Comparison of ENCODE assay signal across 20 cellular contexts in genomic region chr2:147164563-147164962, GRCh38.
"Had no signal": no experiment of that assay in that cellular context is flagged by ENCODE, and none has a peak within 500 bp of the region (broad histone marks: within the 10 kb centered on the region; RNA-seq: fewer than 3 reads in every experiment).

No MANE protein-coding gene starts in this region.

- H3K4me3 Mint-ChIP-seq: dendritic cell treated with granulocyte-macrophage colony-stimulating factor and Interleukin-4, amounts not matched to agents 40 ng/mL and 50 ng/mL, for 4 days; immature natural killer cell; mesothelial cell of epicardium had no signal

- H2AFZ ChIP-seq: hepatocyte had no signal

- H3K27ac ChIP-seq: colonic mucosa, esophagus muscularis mucosa, foreskin keratinocyte, gastroesophageal sphincter, heart left ventricle, hepatocyte, left lung, lower lobe of right lung had no signal

- DNase-seq: colonic mucosa; cortex of kidney; effector memory CD4-positive, alpha-beta T cell; foreskin keratinocyte; heart left ventricle; hypothalamus; immature natural killer cell; islet precursor cell; kidney; kidney glomerular epithelial cell; left lung; left ventricle myocardium superior; lower lobe of right lung; mesenchymal stem cell; mucosa of descending colon had no signal

- H3K36me3 ChIP-seq: colonic mucosa, esophagus muscularis mucosa, gastroesophageal sphincter, heart left ventricle, left lung, lower lobe of right lung had no signal

- ATAC-seq: foreskin keratinocyte, gastroesophageal sphincter, heart left ventricle, left lung, left ventricle myocardium superior, lower lobe of right lung, mucosa of descending colon had no signal

- H3K27ac Mint-ChIP-seq: dendritic cell treated with granulocyte-macrophage colony-stimulating factor and Interleukin-4, amounts not matched to agents 40 ng/mL and 50 ng/mL, for 4 days; immature natural killer cell; mesothelial cell of epicardium had no signal

- H3K27me3 Mint-ChIP-seq: dendritic cell treated with granulocyte-macrophage colony-stimulating factor and Interleukin-4, amounts not matched to agents 40 ng/mL and 50 ng/mL, for 4 days had no signal

- H3K4me1 ChIP-seq: colonic mucosa, esophagus muscularis mucosa, foreskin keratinocyte, gastroesophageal sphincter, heart left ventricle, left lung, lower lobe of right lung had no signal

- H3K27me3 ChIP-seq: colonic mucosa, esophagus muscularis mucosa, foreskin keratinocyte, gastroesophageal sphincter, heart left ventricle, hepatocyte, left lung had no signal

- H3K36me3 Mint-ChIP-seq: immature natural killer cell, mesothelial cell of epicardium had no signal

- H3K4me2 ChIP-seq: hepatocyte had no signal

- H3K4me3 ChIP-seq: colonic mucosa, esophagus muscularis mucosa, gastroesophageal sphincter, heart left ventricle, hepatocyte, left lung, lower lobe of right lung, mucosa of descending colon had no signal

- H3K4me1 Mint-ChIP-seq: immature natural killer cell, mesothelial cell of epicardium had no signal

- H3K9me3 ChIP-seq: colonic mucosa, esophagus muscularis mucosa, gastroesophageal sphincter, heart left ventricle, left lung, lower lobe of right lung, mucosa of descending colon had no signal
